1 cellular context compared by ENCODE assay signal in genomic region chr3:136869282-136869681, GRCh38.
TF ChIP-seq lines count a peak whose summit lies in the region.

No MANE protein-coding gene starts in this region.

TF ChIP-seq in HepG2, 621 proteins besides CTCF, POLR2A, EP300 and RAD21:
- TF ChIP-seq ZBTB33 (CRISPR knock-in tag; IDR thresholded peaks at IDR 0.05) = peak; percentile 68; the same call in 1 of the 2 replicates
- TF ChIP-seq PPARG (CRISPR knock-in tag; conservative IDR thresholded peaks at IDR 0.05) = no peak
TF ChIP-seq in HepG2: peak in this region for 1.
